In the genomic region with DNA sequence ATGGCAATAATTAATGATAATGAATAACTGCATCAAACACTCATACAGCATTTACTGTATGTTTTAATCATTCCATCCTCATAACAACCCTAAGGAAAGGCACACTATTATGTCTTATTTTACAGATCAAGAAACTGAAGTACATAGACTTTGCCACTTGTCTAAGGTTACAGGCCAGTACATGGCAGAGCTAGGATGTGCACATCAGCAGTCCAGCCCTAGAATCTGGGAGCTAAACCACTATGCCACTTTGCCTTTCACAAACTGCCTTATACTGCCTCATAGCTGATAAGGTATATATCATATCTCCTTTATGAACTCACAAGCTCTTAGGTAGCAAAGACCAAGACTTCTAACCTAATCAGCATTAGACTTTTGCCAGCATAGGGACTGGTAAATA, we compare ENCODE assay signal across 27 cellular contexts.
"Had no signal": no experiment of that assay in that cellular context is flagged by ENCODE, and none has a peak within 500 bp of the region (broad histone marks: within the 10 kb centered on the region; RNA-seq: fewer than 3 reads in every experiment).

No MANE protein-coding gene starts in this region.

- H3K36me3 ChIP-seq: ascending aorta, cardiac muscle cell, colonic mucosa, right atrium auricular region, transverse colon had no signal

- H3K4me3 ChIP-seq: ascending aorta, cardiac muscle cell, colonic mucosa, right atrium auricular region, testis, transverse colon had no signal

- H3K9ac ChIP-seq: parathyroid adenoma had no signal

- FAIRE-seq: keratinocyte had no signal

- H3K27ac ChIP-seq: ascending aorta, cardiac muscle cell, colonic mucosa, parathyroid adenoma, right atrium auricular region, testis, transverse colon had no signal

- H2AFZ ChIP-seq: parathyroid adenoma had no signal

- ATAC-seq: left cardiac atrium; naive thymus-derived CD4-positive, alpha-beta T cell had no signal

- H3K4me1 ChIP-seq: ascending aorta, colonic mucosa, parathyroid adenoma, right atrium auricular region, testis had no signal

- H3K9me3 ChIP-seq: ascending aorta, colonic mucosa, right atrium auricular region, testis, transverse colon had no signal

- H3K27me3 ChIP-seq: ascending aorta, cardiac muscle cell, colonic mucosa, right atrium auricular region, testis, transverse colon had no signal

- DNase-seq: activated CD4-positive, alpha-beta memory T cell treated with anti-CD3 and anti-CD28 coated beads for 36 hours; activated CD4-positive, alpha-beta T cell treated with anti-CD3 and anti-CD28 coated beads, Interleukin-2, amount 10 ng/mL, durations not matched to agents 24 days and 14 days; activated CD4-positive, CD25-positive, alpha-beta regulatory T cell treated with anti-CD3 and anti-CD28 coated beads, Interleukin-2, amount 50 U/mL, for 72 hours; activated CD8-positive, alpha-beta memory T cell treated with anti-CD3 and anti-CD28 coated beads, Interleukin-2, amount 50 U/mL, for 4 hours; activated effector memory CD4-positive, alpha-beta T cell treated with anti-CD3 and anti-CD28 coated beads, Interleukin-2, amount 50 U/mL, for 16 hours; activated naive CD4-positive, alpha-beta T cell treated with anti-CD3 and anti-CD28 coated beads for 36 hours; activated naive CD8-positive, alpha-beta T cell treated with anti-CD3 and anti-CD28 coated beads for 36 hours; activated T-cell treated with anti-CD3 and anti-CD28 coated beads, Interleukin-2, amount 50 U/mL, for 1 hour; cerebellar nuclear complex; colonic mucosa; effector memory CD4-positive, alpha-beta T cell; head of caudate nucleus; hippocampal formation; left cardiac atrium; midbrain; naive thymus-derived CD4-positive, alpha-beta T cell; occipital lobe; stimulated activated CD4-positive, alpha-beta T cell treated with anti-CD3 and anti-CD28 coated beads, Interleukin-15, amount 100 ng/mL, for 24 hours; stimulated activated CD4-positive, alpha-beta T cell treated with anti-CD3 and anti-CD28 coated beads, Interleukin-2, amount 100 ng/mL, for 24 hours; stimulated activated naive CD4-positive, alpha-beta T cell; testis; transverse colon had no signal
